Comparison of ENCODE assay signal across 13 cellular contexts in genomic region chr5:43123887-43124286, GRCh38. TPM values are rescaled to one million over a fixed set of nuclear protein-coding genes. Genes with fewer than 3 reads are reported as not detected.
DNase-seq lines count a peak whose midpoint lies in the region; ATAC-seq and TF ChIP-seq lines count a peak whose summit lies in the region.
"Had no signal": no experiment of that assay in that cellular context is flagged by ENCODE, and none has a peak within 500 bp of the region (broad histone marks: within the 10 kb centered on the region; RNA-seq: fewer than 3 reads in every experiment).

No MANE protein-coding gene starts in this region.

- TF ChIP-seq CTCF in DOHH2 (IDR thresholded peaks at IDR 0.05; ENCODE audit: low read depth, low read length, poor library complexity, severe bottlenecking) (no peak), PC-9 (conservative IDR thresholded peaks at IDR 0.05) (no peak), fibroblast of lung (conservative IDR thresholded peaks at IDR 0.05 in 1 of 2, IDR thresholded peaks at IDR 0.05 in 1 of 2; ENCODE audit: low read depth in 1 of 2, low read length in 2 of 2) (no peak)

- H3K4me3 ChIP-seq in ACC112 (ENCODE audit: low read depth, low read length) (peak overlapping the region; percentile 76), DOHH2 (ENCODE audit: low read length) (peak overlapping the region; percentile 82), PC-9 (no peak overlapping the region), fibroblast of lung (replicated peaks in 1 of 4; ENCODE audit: control extremely low read depth in 1 of 4, insufficient read depth in 1 of 4, low read depth in 3 of 4, low read length in 4 of 4) (peak overlapping the region in 1 of 4 experiments; percentile 75)
- H3K4me3 ChIP-seq: thoracic aorta had no signal

- H3F3A ChIP-seq in DOHH2 (ENCODE audit: control insufficient read depth, insufficient read depth) (no peaks in the 10 kb centered on the region), PC-9 (ENCODE audit: insufficient read depth, low read depth) (peaks cover 11% of the 10 kb centered on the region)

- DNase-seq in PC-9 (no peak), fibroblast of lung (ENCODE audit: low read depth in 2 of 2) (no peak), amniotic stem cell (lab: John Stamatoyannopoulos, UW) (no peak), COR-L47 (lab: John Stamatoyannopoulos, UW) (no peak)
- DNase-seq: activated CD4-positive, CD25-positive, alpha-beta regulatory T cell; aorta; NCI-H748 treated with DMSO at 0.1 percent for 48 hours; stimulated activated CD4-positive, alpha-beta T cell treated with anti-CD3 and anti-CD28 coated beads, Interleukin-4, amount 100 ng/mL, for 1 hour had no signal

- peaks cover 15% of the 10 kb centered on the region; the same call in 1 of the 2 replicates for H4K20me1 ChIP-seq in DOHH2 (ENCODE audit: control insufficient read depth, insufficient read depth, low read depth, low read length)
- H4K20me1 ChIP-seq in PC-9 (ENCODE audit: insufficient read depth) = no peaks in the 10 kb centered on the region
- no peaks in the 10 kb centered on the region for H4K20me1 ChIP-seq in fibroblast of lung (ENCODE audit: control insufficient read depth, extremely low read depth, insufficient read depth, low read length)

- intact Hi-C loops in PC-9 (cut with micrococcal nuclease; ENCODE audit: unreplicated experiment) = loop anchor here (5.0 to 10.0 kb wide), 4 partner anchors 102 to 1219 kb away; partner anchors contain the start of gene RIMOC1

- CTCF ChIA-PET in PC-9 (lab: Charles Lee) = interaction anchor here (0.9 kb wide), 1 partner anchor 18 kb away, joined by 4 read pairs; no protein-coding TSS in a partner anchor

- H2AFZ ChIP-seq in ACC112 (ENCODE audit: low read length, unreplicated experiment) (no peak overlapping the region), PC-9 (no peak overlapping the region), fibroblast of lung (ENCODE audit: low read length) (no peak overlapping the region)

- POLR2A ChIA-PET in PC-9 (lab: Charles Lee; ENCODE audit: unreplicated experiment) = interaction anchor here (0.6 kb wide), 1 partner anchor 189 kb away, joined by 5 read pairs; the partner anchor contains the start of gene HMGCS1

- H3K9me2 ChIP-seq in DOHH2 (replicated peaks; ENCODE audit: control insufficient read depth, low read length) = no peaks in the 10 kb centered on the region
- H3K9me2 ChIP-seq in PC-9 (ENCODE audit: insufficient read depth) = no peaks in the 10 kb centered on the region

- H3K9me3 ChIP-seq in DOHH2 (ENCODE audit: control insufficient read depth, insufficient read depth, low read length) = no peaks in the 10 kb centered on the region
- no peaks in the 10 kb centered on the region for H3K9me3 ChIP-seq in PC-9 (ENCODE audit: insufficient read depth, low read depth)
- H3K9me3 ChIP-seq in fibroblast of lung (ENCODE audit: control insufficient read depth, insufficient read depth, low read depth, low read length) = no peaks in the 10 kb centered on the region
- H3K9me3 ChIP-seq: thoracic aorta had no signal

- no peaks in the 10 kb centered on the region for H3K27me3 ChIP-seq in ACC112 (ENCODE audit: insufficient read depth, low read length)
- no peaks in the 10 kb centered on the region for H3K27me3 ChIP-seq in DOHH2 (ENCODE audit: control insufficient read depth, low read length)
- H3K27me3 ChIP-seq in PC-9 (ENCODE audit: insufficient read depth, low read depth) = no peaks in the 10 kb centered on the region
- no peaks in the 10 kb centered on the region for H3K27me3 ChIP-seq in fibroblast of lung (ENCODE audit: control insufficient read depth, insufficient read depth, low read length)

- H3K27ac ChIP-seq in ACC112 (ENCODE audit: low read depth, low read length) = no peak overlapping the region
- no peak overlapping the region for H3K27ac ChIP-seq in DOHH2 (ENCODE audit: low read depth, low read length)
- no peak overlapping the region for H3K27ac ChIP-seq in PC-9
- H3K27ac ChIP-seq in fibroblast of lung (ENCODE audit: insufficient read depth, low read length) = no peak overlapping the region
- H3K27ac ChIP-seq: thoracic aorta had no signal

- H3K79me2 ChIP-seq in ACC112 (ENCODE audit: control insufficient read depth, insufficient read depth, low read length, unreplicated experiment) (peaks cover 66% of the 10 kb centered on the region), DOHH2 (ENCODE audit: control insufficient read depth, low read length) (peaks cover 74% of the 10 kb centered on the region), PC-9 (ENCODE audit: low read depth) (peaks cover 68% of the 10 kb centered on the region), fibroblast of lung (ENCODE audit: control insufficient read depth, insufficient read depth, low read length) (peaks cover 62% of the 10 kb centered on the region)

- H3K36me3 ChIP-seq in ACC112 (ENCODE audit: insufficient read depth, low read length) (peaks cover 24% of the 10 kb centered on the region), DOHH2 (ENCODE audit: control insufficient read depth, low read length) (peaks cover 70% of the 10 kb centered on the region), PC-9 (ENCODE audit: low read depth) (peaks cover 52% of the 10 kb centered on the region), fibroblast of lung (ENCODE audit: control insufficient read depth, insufficient read depth, low read length) (peaks cover 7% of the 10 kb centered on the region)

- ATAC-seq in HG03520 (IDR thresholded peaks at IDR 0.05; ENCODE audit: unreplicated experiment) (no peak), HG02798 (IDR thresholded peaks at IDR 0.05; ENCODE audit: poor library complexity, unreplicated experiment) (no peak)

- H3K4me2 ChIP-seq in DOHH2 (ENCODE audit: low read length) (peak overlapping the region; percentile 82), PC-9 (peak overlapping the region; percentile 90; the same call in 1 of the 2 replicates), fibroblast of lung (ENCODE audit: extremely low read depth, insufficient read depth, low read length) (peak overlapping the region; percentile 70)

- no peak overlapping the region for H3K9ac ChIP-seq in fibroblast of lung (ENCODE audit: insufficient read depth, low read length)

- H3K4me1 ChIP-seq in ACC112 (ENCODE audit: control insufficient read depth, insufficient read depth, low read length, unreplicated experiment) (peaks cover 27% of the 10 kb centered on the region), DOHH2 (ENCODE audit: control insufficient read depth, low read length) (peaks cover 39% of the 10 kb centered on the region), PC-9 (replicated peaks; ENCODE audit: insufficient read depth) (peaks cover 31% of the 10 kb centered on the region), fibroblast of lung (ENCODE audit: control insufficient read depth, extremely low read depth, insufficient read depth, low read length) (peaks cover 3% of the 10 kb centered on the region)

- BruUV-seq in PC-9 (replicated peaks; lab: Mats Ljungman, UMichigan) = no TSS peak

RNA-seq across cellular contexts. Expression of gene ZNF131, which starts 3.2 kb away (rescaled TPM):
- total RNA-seq in PC-9 (2021) = 79.5 and 82.4 TPM in 2 replicates
- total RNA-seq in fibroblast of lung = 31.1 and 37.5 TPM in 2 replicates
- polyA plus RNA-seq in fibroblast of lung = 33.2 and 38.6 TPM in 2 replicates
- 19.6 and 23.0 TPM in 2 replicates for polyA plus RNA-seq in fibroblast of lung (2012)
- polyA minus RNA-seq in fibroblast of lung (ENCODE audit: low replicate concordance) = 5.1 and 22.9 TPM in 2 replicates
